In genomic region chr22:27247691-27248434, GRCh38 we compare ENCODE assay signal across 15 cellular contexts.
DNase-seq lines count a peak whose midpoint lies in the region; ATAC-seq and TF ChIP-seq lines count a peak whose summit lies in the region.
"Had no signal": no experiment of that assay in that cellular context is flagged by ENCODE, and none has a peak within 500 bp of the region (broad histone marks: within the 10 kb centered on the region; RNA-seq: fewer than 3 reads in every experiment).

No MANE protein-coding gene starts in this region.

- H3K9me3 ChIP-seq in body of pancreas (no peaks in the 10 kb centered on the region), testis (no peaks in the 10 kb centered on the region)
- H3K9me3 ChIP-seq in effector memory CD4-positive, alpha-beta T cell (ENCODE audit: control insufficient read depth, low read length), result no peaks in the 10 kb centered on the region
- H3K9me3 ChIP-seq: thyroid gland had no signal

- ATAC-seq in body of pancreas (peak; percentile 55), GM21381 (IDR thresholded peaks at IDR 0.05; ENCODE audit: unreplicated experiment) (no peak)

- H3K4me3 ChIP-seq in body of pancreas (no peak overlapping the region), testis (no peak overlapping the region)
- no peak overlapping the region for H3K4me3 ChIP-seq in effector memory CD4-positive, alpha-beta T cell (ENCODE audit: insufficient read depth, low read depth, low read length, poor library complexity, severe bottlenecking)
- H3K4me3 ChIP-seq: thyroid gland had no signal

- H3K4me1 ChIP-seq in body of pancreas (peaks cover 18% of the 10 kb centered on the region), testis (peaks cover 21% of the 10 kb centered on the region)
- H3K4me1 ChIP-seq in effector memory CD4-positive, alpha-beta T cell (ENCODE audit: control insufficient read depth, insufficient read depth, low read length, poor library complexity, severe bottlenecking), result peaks cover 4% of the 10 kb centered on the region

- peak overlapping the region in 3 of 4 donors; percentile 8 to 59 (median 59) for H3K27ac ChIP-seq in body of pancreas
- H3K27ac ChIP-seq in testis, result peak overlapping the region; percentile 61 to 83
- no peak overlapping the region for H3K27ac ChIP-seq in effector memory CD4-positive, alpha-beta T cell (ENCODE audit: insufficient read depth, low read length, poor library complexity, severe bottlenecking)
- H3K27ac ChIP-seq: 22Rv1 had no signal

- H3K27me3 ChIP-seq in body of pancreas (no peaks in the 10 kb centered on the region), testis (no peaks in the 10 kb centered on the region)
- no peaks in the 10 kb centered on the region for H3K27me3 ChIP-seq in effector memory CD4-positive, alpha-beta T cell (replicated peaks; ENCODE audit: control insufficient read depth, insufficient read depth, low read length, poor library complexity, severe bottlenecking)
- H3K27me3 ChIP-seq: thyroid gland had no signal

- H3K36me3 ChIP-seq in body of pancreas (replicated peaks in 1 of 2; ENCODE audit: insufficient read depth in 1 of 2, low read depth in 2 of 2) (no peaks in the 10 kb centered on the region), testis (ENCODE audit: low read depth, missing control alignments) (no peaks in the 10 kb centered on the region)
- H3K36me3 ChIP-seq in effector memory CD4-positive, alpha-beta T cell (ENCODE audit: control insufficient read depth, insufficient read depth, low read length), result no peaks in the 10 kb centered on the region
- H3K36me3 ChIP-seq: thyroid gland had no signal

- TF ChIP-seq POLR2A in body of pancreas (IDR thresholded peaks at IDR 0.05) (no peak), testis (IDR thresholded peaks at IDR 0.05) (no peak)

- 31 to 38% methylated on average over 11 of the region's 11 CpGs for WGBS in body of pancreas, 2 donors
- WGBS in testis, 2 donors, result 25 to 31% methylated on average over 11 of the region's 11 CpGs

- TF ChIP-seq CTCF in body of pancreas (IDR thresholded peaks at IDR 0.05), result no peak
- no peak for TF ChIP-seq CTCF in testis (IDR thresholded peaks at IDR 0.05)

- DNase-seq in NCI-H2029 (lab: John Stamatoyannopoulos, UW) (peak; percentile 8), NCI-H2029 treated with DMSO at 0.1 percent for 48 hours (lab: John Stamatoyannopoulos, UW) (no peak), body of pancreas (peak; percentile 40 to 58 (median 49)), iris pigment epithelial cell (ENCODE audit: low read depth) (peak; percentile 57), testis (peak; percentile 68), NCI-H510A treated with DMSO at 0.1 percent for 48 hours (lab: John Stamatoyannopoulos, UW) (no peak)
- no peak for DNase-seq in effector memory CD4-positive, alpha-beta T cell
- DNase-seq: activated CD4-positive, alpha-beta memory T cell treated with anti-CD3 and anti-CD28 coated beads for 36 hours; activated naive CD4-positive, alpha-beta T cell treated with anti-CD3 and anti-CD28 coated beads, Interleukin-2, amount 50 U/mL, for 16 hours; hippocampal formation; midbrain; NCI-H187 had no signal

- intact Hi-C loops in body of pancreas (cut with DNase I) (no loop called here), testis (cut with DNase I; ENCODE audit: low total_unique reads) (no loop called here)

Comparison
In these comparisons a context has a peak if more than half of its experiments do, and no peak if none do; other contexts are left out.
1. DNase-seq: peak in NCI-H2029 (single experiment), body of pancreas (4 of 4), iris pigment epithelial cell (single experiment) and testis (single experiment); none in NCI-H2029 treated with DMSO at 0.1 percent for 48 hours (single experiment), effector memory CD4-positive, alpha-beta T cell (0 of 3) and NCI-H510A treated with DMSO at 0.1 percent for 48 hours (single experiment).